Comparison of ENCODE assay signal across 8 cellular contexts in genomic region chr3:195154793-195155535, GRCh38.
A peak's percentile ranks its signal among the peaks of the same experiment; 100 is the strongest.
DNase-seq lines count a peak whose midpoint lies in the region; ATAC-seq, FAIRE-seq and TF ChIP-seq lines count a peak whose summit lies in the region.

No MANE protein-coding gene starts in this region.

- no peaks in the 10 kb centered on the region for H3K9me3 ChIP-seq in lower lobe of right lung

- H3K4me1 ChIP-seq in lower lobe of right lung, result peaks cover 70% of the 10 kb centered on the region

- peak overlapping the region; percentile 90 for H3K27ac ChIP-seq in lower lobe of right lung

- H3K27me3 ChIP-seq in lower lobe of right lung (ENCODE audit: low read depth), result no peaks in the 10 kb centered on the region

- POLR2A ChIA-PET in HEK293T (lab: Yijun Ruan, JAX), result no interaction called here

- TF ChIP-seq CTCF in lower lobe of right lung (IDR thresholded peaks at IDR 0.05), result no peak

- no peak overlapping the region for H3K4me3 ChIP-seq in lower lobe of right lung

- H3K36me3 ChIP-seq in lower lobe of right lung, result no peaks in the 10 kb centered on the region

- intact Hi-C loops in lower lobe of right lung (cut with DNase I), result no loop called here

- ATAC-seq in lower lobe of right lung, result peak; percentile 86
- ATAC-seq in HG03378 (IDR thresholded peaks at IDR 0.05; ENCODE audit: unreplicated experiment), result no peak

- CTCF ChIA-PET in HEK293T (lab: Yijun Ruan, JAX), result no interaction called here

- FAIRE-seq in RCC 7860 (lab: Jason Lieb, UNC), result no peak

- DNase-seq in AG20443 (ENCODE audit: low spot score), result peak; percentile 88
- DNase-seq in HEK293T (ENCODE audit: extremely low spot score), result peak; percentile 9
- DNase-seq in NCI-H774 (lab: John Stamatoyannopoulos, UW), result peak; percentile 87
- peak; percentile 56 for DNase-seq in ecto neural progenitor cell (ENCODE audit: low spot score)
- DNase-seq in lower lobe of right lung, result peak; percentile 90
- peak; percentile 65 for DNase-seq in stromal cell of bone marrow (ENCODE audit: low read depth)
- no peak for DNase-seq in RCC 7860 (ENCODE audit: low spot score)

TF ChIP-seq in HEK293T, 16 proteins besides CTCF, POLR2A, EP300 and RAD21:
- TF ChIP-seq CTBP1 (IDR thresholded peaks at IDR 0.05; ENCODE audit: borderline replicate concordance) (no peak), ZNF384 (IDR thresholded peaks at IDR 0.05) (no peak), FOXA1 (IDR thresholded peaks at IDR 0.05) (no peak), FOXM1 (IDR thresholded peaks at IDR 0.05; ENCODE audit: borderline replicate concordance) (no peak), HDGF (IDR thresholded peaks at IDR 0.05; ENCODE audit: borderline replicate concordance) (no peak), SP1 (IDR thresholded peaks at IDR 0.05) (no peak), PKNOX1 (IDR thresholded peaks at IDR 0.05) (no peak), ELF4 (IDR thresholded peaks at IDR 0.05) (no peak), FOXK2 (IDR thresholded peaks at IDR 0.05) (no peak), NFRKB (IDR thresholded peaks at IDR 0.05) (no peak), SUZ12 (IDR thresholded peaks at IDR 0.05) (no peak), LEF1 (IDR thresholded peaks at IDR 0.05; ENCODE audit: borderline replicate concordance) (no peak), TARDBP (IDR thresholded peaks at IDR 0.05) (no peak), ARNT (IDR thresholded peaks at IDR 0.05) (no peak), L3MBTL2 (conservative IDR thresholded peaks at IDR 0.05) (no peak), BHLHE40 (IDR thresholded peaks at IDR 0.05; ENCODE audit: borderline replicate concordance) (no peak)
